In genomic region chr13:42041017-42041683, GRCh38 we compare ENCODE assay signal across 9 cellular contexts. TPM values are rescaled to one million over a fixed set of nuclear protein-coding genes. Genes with fewer than 3 reads are reported as not detected.
DNase-seq lines count a peak whose midpoint lies in the region; ATAC-seq, FAIRE-seq and TF ChIP-seq lines count a peak whose summit lies in the region.
"Had no signal": no experiment of that assay in that cellular context is flagged by ENCODE, and none has a peak within 500 bp of the region (broad histone marks: within the 10 kb centered on the region; RNA-seq: fewer than 3 reads in every experiment).

No MANE protein-coding gene starts in this region.

- H3K4me3 ChIP-seq in bronchial epithelial cell (ENCODE audit: low read depth, low read length) (peak overlapping the region; percentile 88), spleen (peak overlapping the region; percentile 72 to 92 (median 76))

- 0 to 1% (median 0%) methylated on average over 32 to 58 of the region's 58 CpGs for WGBS in spleen, 5 donors

- H3K4me3 Mint-ChIP-seq in T-cell = peak overlapping the region; percentile 81 to 88 (median 85)

- peak overlapping the region in 1 of 2 donors; percentile 60 for H3K27ac Mint-ChIP-seq in T-cell

- DNase-seq in EH (ENCODE audit: low read depth) (peak; percentile 57), T-cell (peak in 11 of 34 experiments; percentile 2 to 33 (median 8)), bronchial epithelial cell (ENCODE audit: low read depth) (peak; percentile 51), iris pigment epithelial cell (ENCODE audit: low read depth) (peak; percentile 65), spleen (peak; percentile 88), NCI-H510A (lab: John Stamatoyannopoulos, UW) (no peak)

- TF ChIP-seq RAD21 in Ishikawa (IDR thresholded peaks at IDR 0.05; ENCODE audit: low read depth) = no peak

- H3K36me3 ChIP-seq in bronchial epithelial cell (ENCODE audit: control insufficient read depth, insufficient read depth, low read length) (no peaks in the 10 kb centered on the region), spleen (no peaks in the 10 kb centered on the region)

- H3K4me1 ChIP-seq in spleen = peaks cover 9 to 29% (median 25%) of the 10 kb centered on the region in 6 donors

- H3K27ac ChIP-seq in spleen = peak overlapping the region in 7 of 8 donors; percentile 55 to 94 (median 92)

- no peak for FAIRE-seq in bronchial epithelial cell (lab: Jason Lieb, UNC)
- FAIRE-seq: frontal cortex had no signal

- ATAC-seq in GM21423 (IDR thresholded peaks at IDR 0.05; ENCODE audit: unreplicated experiment) (peak; percentile 18), T-cell (replicated peaks in 1 of 4) (peak in 2 of 4 experiments; percentile 3 to 5)

- CTCF ChIA-PET in T-cell (lab: Charles Lee) = no interaction called here

- H3K9me3 ChIP-seq in spleen = peaks cover 0 to under 1% (median 0%) of the 10 kb centered on the region in 8 donors

- H3K27me3 ChIP-seq in bronchial epithelial cell (ENCODE audit: control insufficient read depth, insufficient read depth, low read length) (no peaks in the 10 kb centered on the region), spleen (replicated peaks in 1 of 7) (peaks cover 0 to 18% (median 0%) of the 10 kb centered on the region in 7 donors)

- H3K9me3 Mint-ChIP-seq in T-cell = no peaks in the 10 kb centered on the region

- TF ChIP-seq CTCF in bronchial epithelial cell (IDR thresholded peaks at IDR 0.05; ENCODE audit: insufficient read depth, low read length, severe bottlenecking) = no peak
- peak in 1 of 11 experiments; percentile 8 for TF ChIP-seq CTCF in spleen (IDR thresholded peaks at IDR 0.05 in 8 of 11, conservative IDR thresholded peaks at IDR 0.05 in 3 of 11)

- H3K36me3 Mint-ChIP-seq in T-cell = no peaks in the 10 kb centered on the region

- no peaks in the 10 kb centered on the region for H3K27me3 Mint-ChIP-seq in T-cell

- TF ChIP-seq EP300 in Ishikawa (IDR thresholded peaks at IDR 0.05; ENCODE audit: borderline replicate concordance) = no peak

- POLR2A ChIA-PET in T-cell (lab: Charles Lee) = interaction anchor here in 1 of 2 donors (0.6 kb wide), 1 partner anchor 10 kb away, joined by 3 read pairs; no protein-coding TSS in a partner anchor

- H3K4me1 Mint-ChIP-seq in T-cell = peaks cover 16 to 24% (median 19%) of the 10 kb centered on the region in 3 donors

- intact Hi-C loops in spleen (cut with DNase I; ENCODE audit: low total_unique reads) = no loop called here

- no peak for TF ChIP-seq POLR2A in spleen (IDR thresholded peaks at IDR 0.05)

TF ChIP-seq in Ishikawa, 13 proteins besides CTCF, POLR2A, EP300 and RAD21:
- TF ChIP-seq TAF1 (IDR thresholded peaks at IDR 0.05; ENCODE audit: low read depth) (peak; percentile 45; the same call in 1 of the 2 replicates), REST (IDR thresholded peaks at IDR 0.05; ENCODE audit: low read depth) (no peak), NFIC (IDR thresholded peaks at IDR 0.05) (no peak), YY1 (IDR thresholded peaks at IDR 0.05; ENCODE audit: low read depth) (0 out of 2 replicates have a peak, but pooled peaks have one; percentile 28), ZBTB7A (IDR thresholded peaks at IDR 0.05; ENCODE audit: low read depth) (no peak)
- TF ChIP-seq, protein P1, sequence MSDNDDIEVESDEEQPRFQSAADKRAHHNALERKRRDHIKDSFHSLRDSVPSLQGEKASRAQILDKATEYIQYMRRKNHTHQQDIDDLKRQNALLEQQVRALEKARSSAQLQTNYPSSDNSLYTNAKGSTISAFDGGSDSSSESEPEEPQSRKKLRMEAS (IDR thresholded peaks at IDR 0.05) = peak; percentile 90
- TF ChIP-seq, protein P2, sequence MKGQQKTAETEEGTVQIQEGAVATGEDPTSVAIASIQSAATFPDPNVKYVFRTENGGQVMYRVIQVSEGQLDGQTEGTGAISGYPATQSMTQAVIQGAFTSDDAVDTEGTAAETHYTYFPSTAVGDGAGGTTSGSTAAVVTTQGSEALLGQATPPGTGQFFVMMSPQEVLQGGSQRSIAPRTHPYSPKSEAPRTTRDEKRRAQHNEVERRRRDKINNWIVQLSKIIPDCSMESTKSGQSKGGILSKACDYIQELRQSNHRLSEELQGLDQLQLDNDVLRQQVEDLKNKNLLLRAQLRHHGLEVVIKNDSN (IDR thresholded peaks at IDR 0.05) = no peak

RNA-seq across cellular contexts. Expression of gene DGKH, which starts 7.3 kb away (rescaled TPM):
- total RNA-seq in T-cell (10 to 100 TPM in 2 of 5 donors, 1 to 10 TPM in 3; 8.6 to 14.6 (median 8.8) TPM), bronchial epithelial cell (16.8 TPM in 2 replicates), spleen (10 to 100 TPM in 6 of 7 donors, 1 to 10 TPM in 1; 8.9 to 15.3 (median 11.3) TPM)
- 1 to 10 TPM in 1 of 3 donors, under 1 TPM in 2; 0.52 to 1.1 (median 0.65) TPM for polyA plus RNA-seq in spleen
